Comparison of ENCODE assay signal across 1 cellular context in genomic region chr10:25101466-25101865, GRCh38.
TF ChIP-seq lines count a peak whose summit lies in the region.

No MANE protein-coding gene starts in this region.

TF ChIP-seq in GM23338, 12 proteins besides CTCF, POLR2A, EP300 and RAD21 (continued from another document):
- TF ChIP-seq ZNF462 (CRISPR knock-in tag; IDR thresholded peaks at IDR 0.05) (no peak), JUNB (IDR thresholded peaks at IDR 0.05; ENCODE audit: unreplicated experiment) (no peak)
